Comparison of ENCODE assay signal across 10 cellular contexts in genomic region chr13:95704510-95704909, GRCh38. TPM values are rescaled to one million over a fixed set of nuclear protein-coding genes. Genes with fewer than 3 reads are reported as not detected.
A peak's percentile ranks its signal among the peaks of the same experiment; 100 is the strongest.
DNase-seq lines count a peak whose midpoint lies in the region; ATAC-seq and TF ChIP-seq lines count a peak whose summit lies in the region.
"Had no signal": no experiment of that assay in that cellular context is flagged by ENCODE, and none has a peak within 500 bp of the region (broad histone marks: within the 10 kb centered on the region; RNA-seq: fewer than 3 reads in every experiment).

No MANE protein-coding gene starts in this region.

- TF ChIP-seq CTCF in AG09319 (IDR thresholded peaks at IDR 0.05; ENCODE audit: low read depth, low read length) = peak; percentile 12
- TF ChIP-seq CTCF in GM20000 (IDR thresholded peaks at IDR 0.05; ENCODE audit: extremely low read depth, missing control alignments) = peak; percentile 5
- TF ChIP-seq CTCF in foreskin keratinocyte (conservative IDR thresholded peaks at IDR 0.05) = peak; percentile 51

- no peak overlapping the region for H3K27ac ChIP-seq in foreskin keratinocyte
- H3K27ac ChIP-seq: suprapubic skin had no signal

- ATAC-seq in foreskin keratinocyte = peak; percentile 35
- ATAC-seq in HG03521 (IDR thresholded peaks at IDR 0.05; ENCODE audit: unreplicated experiment) = no peak
- ATAC-seq in HG03108 (IDR thresholded peaks at IDR 0.05; ENCODE audit: unreplicated experiment) = no peak

- no peaks in the 10 kb centered on the region for H3K4me1 ChIP-seq in foreskin keratinocyte

- DNase-seq in AG09319 (ENCODE audit: extremely low read depth, low read depth) (no peak), GM20000 (ENCODE audit: low spot score) (no peak), RPMI7951 (ENCODE audit: low read depth) (peak; percentile 26), foreskin keratinocyte (no peak), superior temporal gyrus (ENCODE audit: extremely low spot score) (no peak), anterior cingulate cortex (lab: John Stamatoyannopoulos, UW) (no peak)
- DNase-seq: activated gamma-delta T cell treated with Interleukin-2 at 50 U/mL for 16 hours had no signal

- no peaks in the 10 kb centered on the region for H3K27me3 ChIP-seq in foreskin keratinocyte
- H3K27me3 ChIP-seq: suprapubic skin had no signal

RNA-seq across cellular contexts. Expression of gene DNAJC3, which starts 27.6 kb away (rescaled TPM):
- 30.0 and 31.1 TPM in 2 replicates for total RNA-seq in RPMI7951 (2014; rRNA removed; shearing (Covaris generic))
- total RNA-seq in foreskin keratinocyte = 39.0 and 48.8 TPM in 2 replicates
- 10.8 and 11.8 TPM in 2 replicates for polyA plus RNA-seq in foreskin keratinocyte
